13 cellular contexts compared by ENCODE assay signal in the genomic region with DNA sequence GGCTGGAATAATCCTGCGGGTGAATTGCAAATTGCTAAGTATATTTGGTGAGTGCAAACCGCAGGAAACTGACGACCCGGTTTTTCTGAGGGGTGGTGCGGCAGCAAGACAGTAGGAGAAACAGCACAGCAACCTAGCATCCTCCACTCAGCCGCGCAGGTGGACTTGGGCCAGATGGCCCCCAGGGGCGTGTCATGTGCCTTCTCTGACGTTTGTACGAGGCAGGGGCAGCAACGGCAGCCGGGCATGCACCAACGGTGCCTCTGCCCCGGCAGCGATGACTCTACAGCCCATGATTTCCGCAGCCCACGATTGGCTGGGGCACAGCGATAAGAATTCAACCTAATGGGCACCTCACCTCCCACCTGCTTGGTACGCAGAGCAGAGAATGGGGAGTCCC. TPM values are rescaled to one million over a fixed set of nuclear protein-coding genes. Genes with fewer than 3 reads are reported as not detected.
DNase-seq lines count a peak whose midpoint lies in the region; ATAC-seq and TF ChIP-seq lines count a peak whose summit lies in the region.
"Had no signal": no experiment of that assay in that cellular context is flagged by ENCODE, and none has a peak within 500 bp of the region (broad histone marks: within the 10 kb centered on the region; RNA-seq: fewer than 3 reads in every experiment).

No MANE protein-coding gene starts in this region.

- POLR2A ChIA-PET in T-cell (lab: Charles Lee): no interaction called here

- peak overlapping the region; percentile 4 to 20 for H3K27ac Mint-ChIP-seq in T-cell

- H3K27me3 ChIP-seq in BLaER1 treated with 17β-estradiol and CSF1 and Interleukin-3, amounts not matched to agents 10 nM and 100 nM: peaks cover 3 to 16% (median 11%) of the 10 kb centered on the region in 11 experiments; a peak in 17 of 22 replicates
- H3K27me3 ChIP-seq in foreskin keratinocyte: peaks cover 24% of the 10 kb centered on the region
- H3K27me3 ChIP-seq: vagina had no signal

- peaks cover 18 to 21% (median 19%) of the 10 kb centered on the region in 3 donors for H3K4me1 Mint-ChIP-seq in T-cell

- H3K36me3 ChIP-seq in BLaER1 treated with 17β-estradiol and CSF1 and Interleukin-3, amounts not matched to agents 10 nM and 100 nM: no peaks in the 10 kb centered on the region
- H3K36me3 ChIP-seq: vagina had no signal

- ATAC-seq in GM21423 (IDR thresholded peaks at IDR 0.05; ENCODE audit: unreplicated experiment): peak; percentile 93
- peak in 3 of 4 experiments; percentile 45 to 71 (median 69) for ATAC-seq in T-cell (replicated peaks in 1 of 4)
- ATAC-seq in foreskin keratinocyte: peak; percentile 64
- no peak for ATAC-seq in sciatic nerve
- ATAC-seq: left ventricle myocardium superior had no signal

- DNase-seq in T-cell (peak in 9 of 34 experiments; percentile 2 to 48 (median 7)), foreskin keratinocyte (no peak), NCI-H1417 treated with DMSO at 0.1 percent for 48 hours (lab: John Stamatoyannopoulos, UW) (no peak), sciatic nerve (ENCODE audit: low spot score) (no peak), germinal center (ENCODE audit: low spot score) (no peak), T1000 (lab: John Stamatoyannopoulos, UW) (no peak)
- DNase-seq: DND-41, left ventricle myocardium superior had no signal

- peaks cover 0 to 15% (median 0%) of the 10 kb centered on the region in 11 experiments; a peak in 2 of 22 replicates for H3K9me3 ChIP-seq in BLaER1 treated with 17β-estradiol and CSF1 and Interleukin-3, amounts not matched to agents 10 nM and 100 nM (replicated peaks in 1 of 11)
- H3K9me3 ChIP-seq: vagina had no signal

- H3K4me1 ChIP-seq in BLaER1 treated with 17β-estradiol and CSF1 and Interleukin-3, amounts not matched to agents 10 nM and 100 nM: peaks cover 8 to 58% (median 31%) of the 10 kb centered on the region in 10 experiments
- no peaks in the 10 kb centered on the region for H3K4me1 ChIP-seq in foreskin keratinocyte
- H3K4me1 ChIP-seq: vagina had no signal

- H3K9ac ChIP-seq in BLaER1 treated with 17β-estradiol and CSF1 and Interleukin-3, amounts not matched to agents 10 nM and 100 nM: no peak overlapping the region

- peak overlapping the region in 4 of 10 experiments; percentile 16 to 44 (median 28); a peak in 4 of 20 replicates for H3K4me3 ChIP-seq in BLaER1 treated with 17β-estradiol and CSF1 and Interleukin-3, amounts not matched to agents 10 nM and 100 nM

- H3K9me3 Mint-ChIP-seq in T-cell: no peaks in the 10 kb centered on the region

- TF ChIP-seq CTCF in foreskin keratinocyte (conservative IDR thresholded peaks at IDR 0.05): no peak

- no peaks in the 10 kb centered on the region for H3K36me3 Mint-ChIP-seq in T-cell

- H3K27ac ChIP-seq in BLaER1 treated with 17β-estradiol and CSF1 and Interleukin-3, amounts not matched to agents 10 nM and 100 nM: no peak overlapping the region
- H3K27ac ChIP-seq in foreskin keratinocyte: no peak overlapping the region
- H3K27ac ChIP-seq: epithelial cell of prostate, vagina had no signal

- peak overlapping the region; percentile 37 to 83 (median 63) for H3K4me2 ChIP-seq in BLaER1 treated with 17β-estradiol and CSF1 and Interleukin-3, amounts not matched to agents 10 nM and 100 nM

- peak overlapping the region; percentile 62 to 71 (median 68) for H3K4me3 Mint-ChIP-seq in T-cell

- intact Hi-C loops in sciatic nerve (cut with DNase I): no loop called here

- H4K20me1 ChIP-seq in BLaER1 treated with 17β-estradiol and CSF1 and Interleukin-3, amounts not matched to agents 10 nM and 100 nM: no peaks in the 10 kb centered on the region

- CTCF ChIA-PET in T-cell (lab: Charles Lee): no interaction called here

- peaks cover 0 to 10% of the 10 kb centered on the region in 2 donors for H3K27me3 Mint-ChIP-seq in T-cell

RNA-seq across cellular contexts. Expression of a gene that starts 11.1 kb away (rescaled TPM):
- not detected for total RNA-seq in T-cell
- total RNA-seq in foreskin keratinocyte: not detected in 2 replicates
- polyA plus RNA-seq in foreskin keratinocyte: not detected in 2 replicates
- total RNA-seq in sciatic nerve: not detected
- total RNA-seq: HT1080, left ventricle myocardium superior, vagina had no signal

RNA-seq across cellular contexts. Expression of a gene that starts 28.0 kb away (rescaled TPM):
- total RNA-seq in T-cell: under 1 TPM in 1 of 5 donors, not detected in 4; 0.26 TPM
- not detected in 2 replicates for total RNA-seq in foreskin keratinocyte
- polyA plus RNA-seq in foreskin keratinocyte: not detected in 2 replicates
- 2.0 TPM for total RNA-seq in sciatic nerve
- total RNA-seq: HT1080, vagina had no signal

RNA-seq across cellular contexts. Expression of a gene that starts 55.7 kb away (rescaled TPM):
- total RNA-seq in T-cell (under 1 TPM in 1 of 5 donors, not detected in 4; 0.50 TPM), foreskin keratinocyte (not detected in 2 replicates), sciatic nerve (not detected)
- not detected in 2 replicates for polyA plus RNA-seq in foreskin keratinocyte
- total RNA-seq: HT1080, left ventricle myocardium superior, vagina had no signal
